In genomic region chr12:26832817-26833691, GRCh38 we compare ENCODE assay signal across 1 cellular context.
A peak's percentile ranks its signal among the peaks of the same experiment; 100 is the strongest.
TF ChIP-seq lines count a peak whose summit lies in the region.

ITPR2 (minus strand) TSS chr12:26833194; CDS start chr12:26832781, 413 bp downstream.

TF ChIP-seq in GM12878, 131 proteins besides CTCF, POLR2A, EP300 and RAD21 (continued from another document):
- TF ChIP-seq PKNOX1 (IDR thresholded peaks at IDR 0.05): no peak
- TF ChIP-seq NBN (IDR thresholded peaks at IDR 0.05): peak; percentile 6; the same call in 1 of the 2 replicates
- no peak for TF ChIP-seq ZNF687 (IDR thresholded peaks at IDR 0.05)
- no peak for TF ChIP-seq SUPT20H (IDR thresholded peaks at IDR 0.05; ENCODE audit: borderline replicate concordance, control insufficient read depth, low read depth, low read length)
- no peak; the same call in 1 of the 2 replicates for TF ChIP-seq MLLT1 (IDR thresholded peaks at IDR 0.05)
- no peak for TF ChIP-seq JUND (IDR thresholded peaks at IDR 0.05; ENCODE audit: low read depth, low read length)
- TF ChIP-seq ZZZ3 (IDR thresholded peaks at IDR 0.05; ENCODE audit: control insufficient read depth, insufficient read length, low read depth): no peak
- TF ChIP-seq GATAD2B (conservative IDR thresholded peaks at IDR 0.05; ENCODE audit: low read depth): peak; percentile 73
- no peak for TF ChIP-seq SPI1 (IDR thresholded peaks at IDR 0.05; ENCODE audit: borderline replicate concordance, insufficient read depth, low read depth, low read length)
- TF ChIP-seq BRCA1 (IDR thresholded peaks at IDR 0.05; ENCODE audit: low read depth, low read length): no peak
- no peak for TF ChIP-seq CREM (IDR thresholded peaks at IDR 0.05; ENCODE audit: low read depth)
- 0 out of 2 replicates have a peak, but pooled peaks have one; percentile 66 for TF ChIP-seq ASH2L (IDR thresholded peaks at IDR 0.05; ENCODE audit: borderline replicate concordance, low read depth)
- peak; percentile 82 for TF ChIP-seq MEF2B (IDR thresholded peaks at IDR 0.05; ENCODE audit: partially characterized antibody, poor library complexity, severe bottlenecking)
- TF ChIP-seq E2F8 (IDR thresholded peaks at IDR 0.05; ENCODE audit: low read depth, partially characterized antibody): no peak
- TF ChIP-seq CBFB (IDR thresholded peaks at IDR 0.05; ENCODE audit: low read depth): peak; percentile 73; the same call in 1 of the 2 replicates
- TF ChIP-seq MAX (IDR thresholded peaks at IDR 0.05; ENCODE audit: low read depth, low read length): no peak
- no peak for TF ChIP-seq ZBTB40 (IDR thresholded peaks at IDR 0.05; ENCODE audit: borderline replicate concordance)
- TF ChIP-seq PML (IDR thresholded peaks at IDR 0.05; ENCODE audit: low read length): peak; percentile 82; the same call in 1 of the 2 replicates
- TF ChIP-seq CHD1 (IDR thresholded peaks at IDR 0.05; ENCODE audit: low read depth, low read length): peak; percentile 67; the same call in 1 of the 2 replicates
- no peak for TF ChIP-seq SREBF1 (IDR thresholded peaks at IDR 0.05; ENCODE audit: low read length)
- no peak for TF ChIP-seq WRNIP1 (IDR thresholded peaks at IDR 0.05; ENCODE audit: borderline replicate concordance, low read depth, low read length)
- no peak for TF ChIP-seq GABPA (IDR thresholded peaks at IDR 0.05; ENCODE audit: low read depth)
- no peak for TF ChIP-seq FOS (IDR thresholded peaks at IDR 0.05; ENCODE audit: borderline replicate concordance, extremely low read depth, insufficient read length)
- TF ChIP-seq USF1 (IDR thresholded peaks at IDR 0.05; ENCODE audit: borderline replicate concordance, extremely low read length, insufficient read depth, low read depth, low read length): no peak
- TF ChIP-seq JUNB (IDR thresholded peaks at IDR 0.05): no peak
